1 cellular context compared by ENCODE assay signal in genomic region chr2:134924912-134925311, GRCh38.
TF ChIP-seq lines count a peak whose summit lies in the region.

No MANE protein-coding gene starts in this region.

TF ChIP-seq in K562, 482 proteins besides CTCF, POLR2A, EP300 and RAD21:
- no peak for TF ChIP-seq ZBTB17 (CRISPR knock-in tag; IDR thresholded peaks at IDR 0.05)
- TF ChIP-seq TFAM (CRISPR knock-in tag; conservative IDR thresholded peaks at IDR 0.05) = no peak
- no peak for TF ChIP-seq ZNF23 (CRISPR knock-in tag; IDR thresholded peaks at IDR 0.05)
- TF ChIP-seq SRSF3 (IDR thresholded peaks at IDR 0.05; ENCODE audit: insufficient read depth, low read length) = no peak
- TF ChIP-seq SIX5 (IDR thresholded peaks at IDR 0.05; ENCODE audit: borderline replicate concordance in 1 of 2, insufficient read depth in 1 of 2, low read depth in 1 of 2, low read length in 2 of 2) = no peak
- no peak for TF ChIP-seq PTRF (tag; IDR thresholded peaks at IDR 0.05)
- no peak for TF ChIP-seq TBP (optimal IDR thresholded peaks at IDR 0.05; ENCODE audit: low read depth, low read length)
- TF ChIP-seq PREB (CRISPR knock-in tag; IDR thresholded peaks at IDR 0.05) = no peak
- TF ChIP-seq MITF (IDR thresholded peaks at IDR 0.05) = no peak
- TF ChIP-seq KDM2B (CRISPR knock-in tag; IDR thresholded peaks at IDR 0.05) = no peak
- TF ChIP-seq DEAF1 (CRISPR knock-in tag; IDR thresholded peaks at IDR 0.05) = no peak
- no peak for TF ChIP-seq TRIM25 (IDR thresholded peaks at IDR 0.05; ENCODE audit: borderline replicate concordance)
- TF ChIP-seq FUS (optimal IDR thresholded peaks at IDR 0.05; ENCODE audit: low read depth, low read length) = no peak
- TF ChIP-seq TEAD1 (CRISPR knock-in tag; IDR thresholded peaks at IDR 0.05) = no peak
- no peak for TF ChIP-seq CTBP1 (IDR thresholded peaks at IDR 0.05; ENCODE audit: borderline replicate concordance)
- TF ChIP-seq EHMT2 (IDR thresholded peaks at IDR 0.05) = no peak
- TF ChIP-seq CEBPZ (IDR thresholded peaks at IDR 0.05; ENCODE audit: borderline replicate concordance, low read depth, low read length) = no peak
- no peak for TF ChIP-seq TOE1 (IDR thresholded peaks at IDR 0.05; ENCODE audit: borderline replicate concordance)
- TF ChIP-seq TOE1 (CRISPR knock-in tag; IDR thresholded peaks at IDR 0.05; ENCODE audit: borderline replicate concordance, low read depth) = no peak
TF ChIP-seq in K562: peak in this region for 0.
